1 cellular context compared by ENCODE assay signal in the genomic region with DNA sequence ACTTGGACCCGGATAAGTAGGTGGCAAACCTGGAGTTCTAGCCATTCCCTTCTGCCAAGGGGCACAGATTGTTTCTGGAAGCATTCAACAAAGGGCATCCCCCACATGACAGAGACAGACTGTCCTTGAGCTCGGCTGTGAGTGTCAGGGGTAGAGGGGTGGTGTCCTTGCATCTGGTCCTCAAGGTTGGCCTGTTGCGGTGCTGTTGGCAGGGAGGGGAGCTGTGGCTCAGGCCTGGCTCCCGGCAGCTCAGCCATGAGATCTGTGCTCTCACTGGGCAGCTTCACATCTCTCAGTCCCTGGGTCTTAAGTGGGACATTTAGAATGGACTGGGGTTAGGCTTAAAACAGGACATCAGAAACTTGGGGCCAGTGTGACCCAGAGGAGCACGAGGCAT.
A peak's percentile ranks its signal among the peaks of the same experiment; 100 is the strongest.
TF ChIP-seq lines count a peak whose summit lies in the region.

No MANE protein-coding gene starts in this region.

TF ChIP-seq in HepG2, 621 proteins besides CTCF, POLR2A, EP300 and RAD21 (continued from another document):
- 0 out of 2 replicates have a peak, but pooled peaks have one; percentile 6 for TF ChIP-seq MAZ (IDR thresholded peaks at IDR 0.05; ENCODE audit: borderline replicate concordance, low read depth, low read length)
- no peak for TF ChIP-seq MAZ (CRISPR knock-in tag; IDR thresholded peaks at IDR 0.05; ENCODE audit: low read depth)
- 0 out of 2 replicates have a peak, but pooled peaks have one; percentile 23 for TF ChIP-seq ZNF737 (CRISPR knock-in tag; IDR thresholded peaks at IDR 0.05; ENCODE audit: borderline replicate concordance)
